In the genomic region with DNA sequence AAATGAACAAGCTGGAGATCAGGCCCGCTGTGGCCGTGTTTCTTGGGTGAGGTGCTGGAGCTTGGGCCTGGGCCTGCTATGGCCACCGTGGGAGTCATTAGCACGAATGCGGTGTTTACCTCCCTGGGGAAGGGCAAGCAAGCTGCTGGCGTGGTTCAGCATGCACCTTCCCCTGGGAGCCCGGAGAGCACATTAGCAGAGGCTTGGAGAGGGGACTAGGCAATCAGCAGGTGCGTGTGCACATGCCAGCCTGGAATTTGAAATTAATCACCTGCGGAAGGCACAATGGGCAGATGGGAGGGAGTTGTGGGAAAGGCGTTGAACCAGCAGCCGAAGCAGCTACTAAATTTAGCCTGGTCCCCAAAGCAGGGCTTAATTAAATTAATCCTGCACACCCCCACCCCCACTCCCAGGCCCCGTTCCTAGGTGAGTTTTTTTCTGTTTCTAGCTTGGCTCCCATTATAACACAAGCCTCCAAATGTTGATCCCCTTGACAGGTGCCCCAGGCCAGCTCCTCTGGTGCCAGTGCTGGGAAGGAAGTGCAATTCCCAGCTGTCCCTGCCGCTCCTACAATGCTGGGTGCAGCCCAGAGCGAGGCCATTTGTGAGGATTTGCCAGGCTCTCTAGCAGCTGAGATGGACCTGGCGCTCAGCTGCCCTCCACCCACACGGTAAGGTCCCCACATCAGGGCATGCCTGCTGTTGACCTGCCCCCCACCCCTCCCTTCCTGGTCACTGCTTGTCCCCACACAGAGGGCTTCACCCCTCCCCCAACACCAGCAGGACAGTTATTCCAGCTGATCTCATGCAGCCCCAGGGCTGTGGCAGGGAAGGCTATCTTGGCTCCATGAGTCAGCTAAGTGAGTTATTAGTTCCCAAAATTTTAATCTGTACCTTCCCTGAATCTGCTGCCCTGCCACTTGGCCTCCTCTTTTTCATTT, we compare ENCODE assay signal across 11 cellular contexts.
DNase-seq lines count a peak whose midpoint lies in the region; ATAC-seq, FAIRE-seq and TF ChIP-seq lines count a peak whose summit lies in the region.
"Had no signal": no experiment of that assay in that cellular context is flagged by ENCODE, and none has a peak within 500 bp of the region (broad histone marks: within the 10 kb centered on the region; RNA-seq: fewer than 3 reads in every experiment).

No MANE protein-coding gene starts in this region.

- TF ChIP-seq CTCF in keratinocyte (optimal IDR thresholded peaks at IDR 0.05 in 1 of 3, IDR thresholded peaks at IDR 0.05 in 1 of 3, conservative IDR thresholded peaks at IDR 0.05 in 1 of 3; ENCODE audit: extremely low read depth in 1 of 3, insufficient read depth in 2 of 3, low read length in 3 of 3), result no peak

- no peaks in the 10 kb centered on the region for H3K9me3 ChIP-seq in keratinocyte (ENCODE audit: control insufficient read depth, low read depth, low read length)

- H3K27me3 ChIP-seq in keratinocyte (ENCODE audit: control insufficient read depth, extremely low read depth, insufficient read depth, low read length), result no peaks in the 10 kb centered on the region

- no peak overlapping the region for H2AFZ ChIP-seq in keratinocyte (ENCODE audit: control insufficient read depth, low read length)

- H3K36me3 ChIP-seq in keratinocyte (ENCODE audit: control insufficient read depth in 2 of 2, extremely low read depth in 1 of 2, insufficient read depth in 2 of 2, low read length in 2 of 2), result no peaks in the 10 kb centered on the region

- dilution Hi-C loops in keratinocyte (cut with MboI; ENCODE audit: extremely low pct_ligation_motif_present, low sequenced_read_pairs), result no loop called here

- H3K9me1 ChIP-seq in keratinocyte (ENCODE audit: control insufficient read depth, extremely low read depth, insufficient read depth, low read length), result no peaks in the 10 kb centered on the region

- H3K4me2 ChIP-seq in keratinocyte (ENCODE audit: control insufficient read depth, extremely low read depth, insufficient read depth, low read depth, low read length), result no peak overlapping the region

- no peak for TF ChIP-seq POLR2A in GM12891 (IDR thresholded peaks at IDR 0.05; ENCODE audit: low read depth, low read length)

- FAIRE-seq in keratinocyte (lab: Jason Lieb, UNC) (peak; percentile 67), GM12891 (lab: Jason Lieb, UNC) (no peak)

- H3K79me2 ChIP-seq in keratinocyte (ENCODE audit: control insufficient read depth, insufficient read depth, low read length), result no peaks in the 10 kb centered on the region

- H3K9ac ChIP-seq in keratinocyte (ENCODE audit: control insufficient read depth, extremely low read depth, insufficient read depth, low read length), result no peak overlapping the region

- DNase-seq in DMS153 treated with DMSO at 0.1 percent for 48 hours (lab: John Stamatoyannopoulos, UW; ENCODE audit: unreplicated experiment) (peak; percentile 98), NCI-H1417 (lab: John Stamatoyannopoulos, UW) (peak; percentile 91 to 100 (median 96)), OCI-M1 (lab: John Stamatoyannopoulos, UW) (peak; percentile 49), keratinocyte (ENCODE audit: low read depth, low spot score) (no peak), GM12891 (ENCODE audit: insufficient read length, low spot score) (no peak), RKO (ENCODE audit: low spot score) (no peak)
- DNase-seq: activated CD4-positive, alpha-beta T cell treated with anti-CD3 and anti-CD28 coated beads for 36 hours; left colon; RPMI8226 had no signal

- H3K4me3 ChIP-seq in keratinocyte (ENCODE audit: control insufficient read depth in 2 of 3, extremely low read depth in 1 of 3, insufficient read depth in 2 of 3, low read depth in 1 of 3, low read length in 3 of 3), result no peak overlapping the region

- peaks cover 7% of the 10 kb centered on the region for H3K4me1 ChIP-seq in keratinocyte (ENCODE audit: control insufficient read depth, extremely low read depth, insufficient read depth, low read length)

- ATAC-seq in GM21619 (IDR thresholded peaks at IDR 0.05; ENCODE audit: unreplicated experiment) (no peak), HG03354 (IDR thresholded peaks at IDR 0.05; ENCODE audit: poor library complexity, severe bottlenecking, unreplicated experiment) (no peak)
- ATAC-seq: activated CD4-positive, alpha-beta T cell treated with anti-CD3 and anti-CD28 coated beads for 36 hours; left colon had no signal

- H4K20me1 ChIP-seq in keratinocyte (ENCODE audit: control insufficient read depth, extremely low read depth, insufficient read depth, low read length), result no peaks in the 10 kb centered on the region

- H3K27ac ChIP-seq in keratinocyte (ENCODE audit: control insufficient read depth, insufficient read depth, low read length), result no peak overlapping the region

TF ChIP-seq in GM12891, 5 proteins besides CTCF, POLR2A, EP300 and RAD21:
- TF ChIP-seq TAF1 (IDR thresholded peaks at IDR 0.05; ENCODE audit: low read depth, low read length) (no peak), POU2F2 (IDR thresholded peaks at IDR 0.05; ENCODE audit: low read depth, low read length) (no peak), PAX5 (IDR thresholded peaks at IDR 0.05; ENCODE audit: insufficient read depth, low read length, severe bottlenecking) (no peak), SPI1 (IDR thresholded peaks at IDR 0.05; ENCODE audit: low read depth, low read length) (no peak), POLR2AphosphoS5 (IDR thresholded peaks at IDR 0.05; ENCODE audit: low read depth, low read length) (no peak)

Comparison
In these comparisons a context has a peak if more than half of its experiments do, and no peak if none do; other contexts are left out.
1. DNase-seq: peak in DMS153 treated with DMSO at 0.1 percent for 48 hours (single experiment), NCI-H1417 (3 of 3) and OCI-M1 (single experiment); none in keratinocyte (single experiment), GM12891 (single experiment) and RKO (single experiment).